ENCODE assay signal across 10 cellular contexts in the genomic region with DNA sequence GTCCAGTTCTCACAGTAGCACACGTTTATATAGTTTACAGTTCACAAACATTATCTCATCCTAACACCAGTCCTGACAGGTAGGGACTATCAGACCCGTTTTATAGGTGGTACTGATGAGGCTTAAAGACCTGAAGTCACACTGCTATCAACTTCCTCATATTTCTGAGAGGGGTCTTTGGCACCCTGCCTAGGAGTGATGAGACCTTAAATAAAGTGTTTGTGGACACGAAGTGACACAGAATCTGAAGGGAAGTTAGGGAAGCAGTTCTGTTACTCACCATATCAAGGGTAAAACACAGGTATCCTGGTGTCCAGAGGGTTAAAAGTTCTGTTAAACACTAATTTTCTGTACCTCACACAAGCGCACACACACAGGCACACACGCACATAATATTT. TPM values are rescaled to one million over a fixed set of nuclear protein-coding genes. Genes with fewer than 3 reads are reported as not detected.
A peak's percentile ranks its signal among the peaks of the same experiment; 100 is the strongest.
DNase-seq lines count a peak whose midpoint lies in the region; ATAC-seq and TF ChIP-seq lines count a peak whose summit lies in the region.
"Had no signal": no experiment of that assay in that cellular context is flagged by ENCODE, and none has a peak within 500 bp of the region (broad histone marks: within the 10 kb centered on the region; RNA-seq: fewer than 3 reads in every experiment).

No MANE protein-coding gene starts in this region.

- no peaks in the 10 kb centered on the region for H3K79me2 ChIP-seq in osteoblast (ENCODE audit: insufficient read depth, low read length)

- peaks cover 33% of the 10 kb centered on the region for H3K4me1 ChIP-seq in RWPE2 (ENCODE audit: insufficient read depth, poor library complexity, severe bottlenecking)
- H3K4me1 ChIP-seq in esophagus squamous epithelium = peaks cover 7 to 67% (median 8%) of the 10 kb centered on the region in 3 donors
- H3K4me1 ChIP-seq in osteoblast (ENCODE audit: insufficient read depth, low read length) = peaks cover 6% of the 10 kb centered on the region

- H3K4me3 Mint-ChIP-seq in Calu3 (ENCODE audit: low read depth, unreplicated experiment) = peak overlapping the region; percentile 100

- peak overlapping the region; percentile 72 for H2AFZ ChIP-seq in osteoblast (ENCODE audit: low read length)

- no peaks in the 10 kb centered on the region for H3K9me3 ChIP-seq in RWPE2 (ENCODE audit: severe bottlenecking)
- H3K9me3 ChIP-seq in esophagus squamous epithelium = no peaks in the 10 kb centered on the region
- no peaks in the 10 kb centered on the region for H3K9me3 ChIP-seq in osteoblast (ENCODE audit: low read depth, low read length)

- CTCF ChIA-PET in Calu3 (lab: Charles Lee) = interaction anchor here (0.6 kb wide), 1 partner anchor 41 kb away, joined by 4 read pairs; no protein-coding TSS in a partner anchor

- DNase-seq in Calu3 (no peak), RWPE2 (ENCODE audit: low spot score) (no peak), esophagus squamous epithelium (lab: John Stamatoyannopoulos, UW) (no peak), osteoblast (ENCODE audit: insufficient read length, low spot score, missing footprints) (no peak), NCI-H187 treated with DMSO at 0.1 percent for 48 hours (lab: John Stamatoyannopoulos, UW) (no peak), left lobe of liver (ENCODE audit: low spot score) (no peak), GM13977 (ENCODE audit: low spot score) (no peak)
- no peak for DNase-seq in stimulated activated CD4-positive, alpha-beta T cell treated with anti-CD3 and anti-CD28 coated beads, Interleukin-15, amount 100 ng/mL, for 24 hours
- DNase-seq: activated naive CD4-positive, alpha-beta T cell; NCI-H2029 treated with DMSO at 0.1 percent for 48 hours had no signal

- H3K36me3 ChIP-seq in RWPE2 (ENCODE audit: low read depth) (peaks cover 18% of the 10 kb centered on the region; the same call in 1 of the 2 replicates), esophagus squamous epithelium (peaks cover 0 to 8% (median 0%) of the 10 kb centered on the region in 3 donors), osteoblast (ENCODE audit: insufficient read depth, low read length) (no peaks in the 10 kb centered on the region)

- 11 to 15% methylated on average over 5 of the region's 5 CpGs for WGBS in esophagus squamous epithelium, 2 donors

- TF ChIP-seq CTCF in Calu3 (IDR thresholded peaks at IDR 0.05; ENCODE audit: unreplicated experiment) = no peak
- no peak for TF ChIP-seq CTCF in RWPE2 (IDR thresholded peaks at IDR 0.05; ENCODE audit: poor library complexity, severe bottlenecking)
- TF ChIP-seq CTCF in esophagus squamous epithelium (IDR thresholded peaks at IDR 0.05) = no peak
- TF ChIP-seq CTCF in osteoblast (IDR thresholded peaks at IDR 0.05; ENCODE audit: extremely low read depth, low read depth, low read length) = no peak
- TF ChIP-seq CTCF in GM13977 (IDR thresholded peaks at IDR 0.05; ENCODE audit: extremely low read depth, insufficient read depth, missing control alignments) = no peak

- H3K27me3 Mint-ChIP-seq in Calu3 (ENCODE audit: unreplicated experiment) = no peaks in the 10 kb centered on the region

- TF ChIP-seq POLR2A in esophagus squamous epithelium (IDR thresholded peaks at IDR 0.05) = no peak

- peak overlapping the region; percentile 69 for H3K4me2 ChIP-seq in osteoblast (ENCODE audit: insufficient read depth, low read length)

- intact Hi-C loops in Calu3 (cut with micrococcal nuclease; ENCODE audit: unreplicated experiment) (loop anchor here (1.0 kb wide), 2 partner anchors 44 to 75 kb away; no protein-coding TSS in a partner anchor), esophagus squamous epithelium (cut with DNase I) (no loop called here)

- peak overlapping the region; percentile 60 for H3K4me3 ChIP-seq in RWPE2 (ENCODE audit: severe bottlenecking)
- H3K4me3 ChIP-seq in esophagus squamous epithelium = peak overlapping the region; percentile 69 to 89 (median 79)
- H3K4me3 ChIP-seq in osteoblast (ENCODE audit: insufficient read depth, low read length) = no peak overlapping the region

- TSS peak; percentile 12 for BruUV-seq in Calu3 (replicated peaks; lab: Mats Ljungman, UMichigan)

- H3K27ac ChIP-seq in RWPE2 (ENCODE audit: poor library complexity, severe bottlenecking) = peak overlapping the region; percentile 90
- peak overlapping the region; percentile 93 to 99 (median 96) for H3K27ac ChIP-seq in esophagus squamous epithelium
- H3K27ac ChIP-seq in osteoblast (ENCODE audit: low read depth, low read length) = no peak overlapping the region

- 0 out of 3 replicates have a peak, but pooled peaks have one; percentile 0 for ATAC-seq in RWPE2 (ENCODE audit: low read depth)
- ATAC-seq in left lobe of liver = no peak

- H3K27ac Mint-ChIP-seq in Calu3 (ENCODE audit: unreplicated experiment) = peak overlapping the region; percentile 97

- no peaks in the 10 kb centered on the region for H4K20me1 ChIP-seq in osteoblast (ENCODE audit: insufficient read depth, low read length)

- H3K36me3 Mint-ChIP-seq in Calu3 (ENCODE audit: insufficient read depth, unreplicated experiment) = peaks cover 62% of the 10 kb centered on the region

- in situ Hi-C loops in GM13977 (cut with MboI; ENCODE audit: low pct_unique_long_range_greater_than_20kb, low sequenced_read_pairs, unreplicated experiment) = no loop called here

- H3K27me3 ChIP-seq in RWPE2 (ENCODE audit: insufficient read depth, poor library complexity, severe bottlenecking) (no peaks in the 10 kb centered on the region), esophagus squamous epithelium (peaks cover 0 to 19% (median 0%) of the 10 kb centered on the region in 4 donors), osteoblast (ENCODE audit: insufficient read depth, low read length) (peaks cover 47% of the 10 kb centered on the region)

- H3K4me1 Mint-ChIP-seq in Calu3 (ENCODE audit: low read depth, unreplicated experiment) = peaks cover 43% of the 10 kb centered on the region

- H3K9me3 Mint-ChIP-seq in Calu3 (ENCODE audit: low read depth, unreplicated experiment) = no peaks in the 10 kb centered on the region

RNA-seq across cellular contexts. Expression of gene TACSTD2, which starts 0.6 kb away (rescaled TPM):
- total RNA-seq in Calu3 (2022) (293 TPM in 2 replicates), esophagus squamous epithelium (1,000 to 10,000 TPM in 1 of 4 donors, 100 to 1,000 TPM in 3; 565 to 1,522 (median 625) TPM), osteoblast (under 0.01 and 0.29 TPM in 2 replicates), left lobe of liver (2.2 TPM)

RNA-seq across cellular contexts. Expression of gene OMA1, which starts 31.1 kb away (rescaled TPM):
- total RNA-seq in Calu3 (2022) = 25.4 and 35.2 TPM in 2 replicates
- total RNA-seq in esophagus squamous epithelium = 10 to 100 TPM; 24.1 to 41.4 (median 30.5) TPM
- 12.1 and 22.8 TPM in 2 replicates for total RNA-seq in osteoblast
- total RNA-seq in left lobe of liver = 16.3 TPM

Comparison
In these comparisons a context has a peak if more than half of its experiments do, and no peak if none do; other contexts are left out.
1. RNA of gene TACSTD2, which starts 0.6 kb away (total RNA-seq): 565 to 1,522 TPM in esophagus squamous epithelium and 293 TPM in Calu3; 2.2 TPM in left lobe of liver (single experiment) and under 0.01 to 0.29 TPM in osteoblast; every median in the first group is over 10 times any median in the second.